ENCODE assay signal across 1 cellular context in the genomic region with DNA sequence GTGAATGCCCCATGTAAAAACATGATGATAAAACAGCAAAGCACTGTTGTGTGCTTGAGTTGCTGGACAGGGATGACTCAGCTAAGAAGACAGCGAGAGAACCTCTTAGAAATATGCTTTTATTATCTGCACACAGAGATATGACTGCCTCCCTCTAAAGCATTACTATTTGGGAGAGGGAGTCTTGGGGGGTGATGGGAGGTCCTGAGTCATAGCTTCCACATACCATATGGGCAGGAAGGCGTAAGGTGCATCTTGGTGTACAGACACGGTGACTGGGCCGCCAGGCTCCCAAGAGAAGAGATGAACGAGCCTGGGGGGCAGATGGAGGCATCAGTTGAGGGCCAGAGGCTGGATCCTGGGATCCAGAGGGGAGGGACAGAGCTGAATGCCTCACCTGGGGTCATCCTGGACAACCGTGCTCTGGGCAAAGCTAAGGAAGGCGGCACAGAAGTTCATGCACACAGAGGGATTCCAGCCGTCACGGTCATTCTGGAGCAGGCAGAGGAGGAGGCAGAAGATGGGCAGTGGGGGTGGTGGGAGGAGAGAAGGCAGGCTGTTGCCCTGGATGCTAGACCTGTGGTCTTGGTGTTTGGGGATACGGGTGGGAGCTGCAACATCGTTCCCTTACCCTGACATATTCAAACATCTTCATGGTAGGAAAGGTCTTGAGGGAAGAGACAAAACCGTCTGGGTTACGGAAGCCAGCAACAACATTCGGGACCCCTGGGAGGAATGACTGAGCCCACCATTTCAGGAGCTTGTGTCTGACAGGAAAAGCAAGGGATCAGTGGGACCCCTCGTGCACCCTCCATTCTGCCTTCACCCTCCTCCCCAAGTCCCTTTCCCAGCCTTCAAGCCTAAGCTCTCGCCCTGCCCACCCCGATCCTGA.
TF ChIP-seq lines count a peak whose summit lies in the region.

No MANE protein-coding gene starts in this region.

TF ChIP-seq in WTC11, 78 proteins besides CTCF, POLR2A, EP300 and RAD21 (continued from another document):
- TF ChIP-seq, protein P1, sequence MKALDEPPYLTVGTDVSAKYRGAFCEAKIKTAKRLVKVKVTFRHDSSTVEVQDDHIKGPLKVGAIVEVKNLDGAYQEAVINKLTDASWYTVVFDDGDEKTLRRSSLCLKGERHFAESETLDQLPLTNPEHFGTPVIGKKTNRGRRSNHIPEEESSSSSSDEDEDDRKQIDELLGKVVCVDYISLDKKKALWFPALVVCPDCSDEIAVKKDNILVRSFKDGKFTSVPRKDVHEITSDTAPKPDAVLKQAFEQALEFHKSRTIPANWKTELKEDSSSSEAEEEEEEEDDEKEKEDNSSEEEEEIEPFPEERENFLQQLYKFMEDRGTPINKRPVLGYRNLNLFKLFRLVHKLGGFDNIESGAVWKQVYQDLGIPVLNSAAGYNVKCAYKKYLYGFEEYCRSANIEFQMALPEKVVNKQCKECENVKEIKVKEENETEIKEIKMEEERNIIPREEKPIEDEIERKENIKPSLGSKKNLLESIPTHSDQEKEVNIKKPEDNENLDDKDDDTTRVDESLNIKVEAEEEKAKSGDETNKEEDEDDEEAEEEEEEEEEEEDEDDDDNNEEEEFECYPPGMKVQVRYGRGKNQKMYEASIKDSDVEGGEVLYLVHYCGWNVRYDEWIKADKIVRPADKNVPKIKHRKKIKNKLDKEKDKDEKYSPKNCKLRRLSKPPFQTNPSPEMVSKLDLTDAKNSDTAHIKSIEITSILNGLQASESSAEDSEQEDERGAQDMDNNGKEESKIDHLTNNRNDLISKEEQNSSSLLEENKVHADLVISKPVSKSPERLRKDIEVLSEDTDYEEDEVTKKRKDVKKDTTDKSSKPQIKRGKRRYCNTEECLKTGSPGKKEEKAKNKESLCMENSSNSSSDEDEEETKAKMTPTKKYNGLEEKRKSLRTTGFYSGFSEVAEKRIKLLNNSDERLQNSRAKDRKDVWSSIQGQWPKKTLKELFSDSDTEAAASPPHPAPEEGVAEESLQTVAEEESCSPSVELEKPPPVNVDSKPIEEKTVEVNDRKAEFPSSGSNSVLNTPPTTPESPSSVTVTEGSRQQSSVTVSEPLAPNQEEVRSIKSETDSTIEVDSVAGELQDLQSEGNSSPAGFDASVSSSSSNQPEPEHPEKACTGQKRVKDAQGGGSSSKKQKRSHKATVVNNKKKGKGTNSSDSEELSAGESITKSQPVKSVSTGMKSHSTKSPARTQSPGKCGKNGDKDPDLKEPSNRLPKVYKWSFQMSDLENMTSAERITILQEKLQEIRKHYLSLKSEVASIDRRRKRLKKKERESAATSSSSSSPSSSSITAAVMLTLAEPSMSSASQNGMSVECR (CRISPR knock-in tag; IDR thresholded peaks at IDR 0.05; ENCODE audit: borderline replicate concordance) = no peak
- TF ChIP-seq, protein P2, sequence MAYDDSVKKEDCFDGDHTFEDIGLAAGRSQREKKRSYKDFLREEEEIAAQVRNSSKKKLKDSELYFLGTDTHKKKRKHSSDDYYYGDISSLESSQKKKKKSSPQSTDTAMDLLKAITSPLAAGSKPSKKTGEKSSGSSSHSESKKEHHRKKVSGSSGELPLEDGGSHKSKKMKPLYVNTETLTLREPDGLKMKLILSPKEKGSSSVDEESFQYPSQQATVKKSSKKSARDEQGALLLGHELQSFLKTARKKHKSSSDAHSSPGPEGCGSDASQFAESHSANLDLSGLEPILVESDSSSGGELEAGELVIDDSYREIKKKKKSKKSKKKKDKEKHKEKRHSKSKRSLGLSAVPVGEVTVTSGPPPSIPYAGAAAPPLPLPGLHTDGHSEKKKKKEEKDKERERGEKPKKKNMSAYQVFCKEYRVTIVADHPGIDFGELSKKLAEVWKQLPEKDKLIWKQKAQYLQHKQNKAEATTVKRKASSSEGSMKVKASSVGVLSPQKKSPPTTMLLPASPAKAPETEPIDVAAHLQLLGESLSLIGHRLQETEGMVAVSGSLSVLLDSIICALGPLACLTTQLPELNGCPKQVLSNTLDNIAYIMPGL (CRISPR knock-in tag; IDR thresholded peaks at IDR 0.05) = no peak
- no peak for TF ChIP-seq ESRRA (CRISPR knock-in tag; IDR thresholded peaks at IDR 0.05; ENCODE audit: borderline replicate concordance)
- TF ChIP-seq, protein P3, sequence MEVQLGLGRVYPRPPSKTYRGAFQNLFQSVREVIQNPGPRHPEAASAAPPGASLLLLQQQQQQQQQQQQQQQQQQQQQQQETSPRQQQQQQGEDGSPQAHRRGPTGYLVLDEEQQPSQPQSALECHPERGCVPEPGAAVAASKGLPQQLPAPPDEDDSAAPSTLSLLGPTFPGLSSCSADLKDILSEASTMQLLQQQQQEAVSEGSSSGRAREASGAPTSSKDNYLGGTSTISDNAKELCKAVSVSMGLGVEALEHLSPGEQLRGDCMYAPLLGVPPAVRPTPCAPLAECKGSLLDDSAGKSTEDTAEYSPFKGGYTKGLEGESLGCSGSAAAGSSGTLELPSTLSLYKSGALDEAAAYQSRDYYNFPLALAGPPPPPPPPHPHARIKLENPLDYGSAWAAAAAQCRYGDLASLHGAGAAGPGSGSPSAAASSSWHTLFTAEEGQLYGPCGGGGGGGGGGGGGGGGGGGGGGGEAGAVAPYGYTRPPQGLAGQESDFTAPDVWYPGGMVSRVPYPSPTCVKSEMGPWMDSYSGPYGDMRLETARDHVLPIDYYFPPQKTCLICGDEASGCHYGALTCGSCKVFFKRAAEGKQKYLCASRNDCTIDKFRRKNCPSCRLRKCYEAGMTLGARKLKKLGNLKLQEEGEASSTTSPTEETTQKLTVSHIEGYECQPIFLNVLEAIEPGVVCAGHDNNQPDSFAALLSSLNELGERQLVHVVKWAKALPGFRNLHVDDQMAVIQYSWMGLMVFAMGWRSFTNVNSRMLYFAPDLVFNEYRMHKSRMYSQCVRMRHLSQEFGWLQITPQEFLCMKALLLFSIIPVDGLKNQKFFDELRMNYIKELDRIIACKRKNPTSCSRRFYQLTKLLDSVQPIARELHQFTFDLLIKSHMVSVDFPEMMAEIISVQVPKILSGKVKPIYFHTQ (CRISPR knock-in tag; IDR thresholded peaks at IDR 0.05) = no peak
- TF ChIP-seq GTF2I (CRISPR knock-in tag; conservative IDR thresholded peaks at IDR 0.05) = no peak
- no peak for TF ChIP-seq TEAD1 (CRISPR knock-in tag; IDR thresholded peaks at IDR 0.05)
- TF ChIP-seq, protein P4, sequence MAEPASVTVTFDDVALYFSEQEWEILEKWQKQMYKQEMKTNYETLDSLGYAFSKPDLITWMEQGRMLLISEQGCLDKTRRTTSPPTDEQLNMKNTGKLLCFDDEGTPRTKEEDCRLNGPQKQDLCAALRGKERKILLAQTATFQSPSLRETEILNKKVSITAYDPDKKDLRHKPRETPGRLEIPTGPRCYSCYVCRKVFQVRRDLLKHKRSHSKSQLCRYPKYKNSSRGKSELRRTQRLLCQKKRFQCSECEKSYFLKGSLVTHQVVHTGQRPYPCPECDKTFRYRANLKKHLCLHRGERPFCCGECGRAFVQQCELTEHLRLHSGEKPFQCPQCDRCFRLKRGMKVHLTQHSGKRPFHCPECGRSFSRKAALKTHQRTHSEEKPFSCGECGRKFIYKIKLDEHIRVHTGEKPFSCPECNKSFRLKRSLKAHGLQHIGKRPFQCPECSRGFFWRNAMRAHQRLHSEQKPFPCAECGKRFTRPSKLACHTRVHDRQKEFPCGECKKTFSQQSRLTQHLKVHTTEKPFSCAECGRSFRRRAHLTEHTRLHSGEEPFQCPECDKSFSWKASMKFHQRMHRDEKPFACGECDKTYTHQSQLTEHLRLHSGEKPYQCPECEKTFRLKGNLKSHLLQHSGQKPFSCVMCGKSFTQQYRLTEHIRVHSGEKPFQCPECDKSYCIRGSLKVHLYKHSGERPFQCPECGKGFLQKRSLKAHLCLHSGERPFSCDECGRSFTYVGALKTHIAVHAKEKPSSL (CRISPR knock-in tag; conservative IDR thresholded peaks at IDR 0.05) = no peak
- no peak for TF ChIP-seq IRF2 (CRISPR knock-in tag; IDR thresholded peaks at IDR 0.05; ENCODE audit: borderline replicate concordance, low read depth)
